Comparison of ENCODE assay signal across 8 cellular contexts in the genomic region with DNA sequence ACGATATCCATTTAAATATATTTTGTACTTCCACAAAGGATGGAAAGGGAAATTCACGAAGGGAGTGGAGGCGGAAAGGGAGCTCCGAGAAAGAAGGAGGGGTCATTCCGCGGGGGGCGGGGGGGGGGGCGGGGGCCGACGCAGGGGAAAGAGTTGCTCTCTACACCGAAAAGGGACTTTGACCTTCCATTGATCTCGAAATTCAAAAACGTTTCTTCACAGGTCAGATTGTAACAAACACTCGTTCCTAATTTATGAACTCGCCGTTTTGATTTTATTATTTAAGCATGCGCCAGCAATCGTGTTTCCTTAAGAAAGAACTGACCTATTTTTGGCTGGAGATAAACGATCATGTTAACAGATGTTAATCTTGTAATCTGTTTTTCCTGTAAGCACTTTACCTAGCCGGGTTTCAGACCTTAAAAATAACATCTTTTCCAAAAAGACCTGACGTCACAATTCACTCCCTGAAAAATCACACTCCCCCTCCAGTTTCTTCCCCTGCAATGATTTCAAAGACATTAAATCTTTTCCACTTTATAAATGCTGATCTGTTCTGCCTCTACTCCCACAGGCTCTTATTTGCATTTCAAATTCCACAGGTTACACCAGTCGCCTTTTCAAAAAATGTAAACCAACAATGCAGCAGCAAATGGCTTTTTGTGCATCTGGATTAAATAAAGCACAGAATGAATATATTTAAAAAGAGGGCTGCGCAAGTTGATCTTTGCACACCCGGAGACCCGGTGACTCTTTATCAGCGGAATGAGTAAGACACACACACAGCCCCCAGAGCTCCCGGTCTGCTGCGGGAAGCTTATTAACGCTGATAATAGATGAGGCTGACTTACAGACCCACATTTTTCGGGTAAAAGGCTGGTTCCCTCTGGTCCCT. TPM values are rescaled to one million over a fixed set of nuclear protein-coding genes. Genes with fewer than 3 reads are reported as not detected.
DNase-seq lines count a peak whose midpoint lies in the region; ATAC-seq and TF ChIP-seq lines count a peak whose summit lies in the region.

No MANE protein-coding gene starts in this region.

- peaks cover 14% of the 10 kb centered on the region for H3K4me1 ChIP-seq in foreskin keratinocyte

- peaks cover 58% of the 10 kb centered on the region for H3K27me3 Mint-ChIP-seq in activated T-cell treated with anti-CD3 and anti-CD28 coated beads, Interleukin-2, amount 50 U/mL, for 24 hours

- ATAC-seq in HG02763 (IDR thresholded peaks at IDR 0.05; ENCODE audit: unreplicated experiment) (peak; percentile 17), foreskin keratinocyte (no peak), omental fat pad (ENCODE audit: low FRiP score) (peak; percentile 25)

- H3K27me3 ChIP-seq in foreskin keratinocyte, result no peaks in the 10 kb centered on the region

- peaks cover 48% of the 10 kb centered on the region for H3K4me1 Mint-ChIP-seq in activated T-cell treated with anti-CD3 and anti-CD28 coated beads, Interleukin-2, amount 50 U/mL, for 24 hours (ENCODE audit: low read depth)

- H3K9me3 Mint-ChIP-seq in activated T-cell treated with anti-CD3 and anti-CD28 coated beads, Interleukin-2, amount 50 U/mL, for 24 hours, result no peaks in the 10 kb centered on the region

- TF ChIP-seq CTCF in foreskin keratinocyte (conservative IDR thresholded peaks at IDR 0.05), result no peak
- no peak for TF ChIP-seq CTCF in omental fat pad (IDR thresholded peaks at IDR 0.05)

- peak overlapping the region; percentile 88 for H3K4me3 Mint-ChIP-seq in activated T-cell treated with anti-CD3 and anti-CD28 coated beads, Interleukin-2, amount 50 U/mL, for 24 hours

- peak overlapping the region; percentile 90 for H3K27ac Mint-ChIP-seq in activated T-cell treated with anti-CD3 and anti-CD28 coated beads, Interleukin-2, amount 50 U/mL, for 24 hours

- peak overlapping the region; percentile 44 for H3K27ac ChIP-seq in foreskin keratinocyte

- DNase-seq in activated T-cell treated with anti-CD3 and anti-CD28 coated beads, Interleukin-2, amount 50 U/mL, for 24 hours, result no peak
- no peak for DNase-seq in activated T-cell treated with anti-CD3 and anti-CD28 coated beads for 4 hours
- peak; percentile 57 for DNase-seq in NCI-H2227 treated with DMSO at 0.1 percent for 48 hours (lab: John Stamatoyannopoulos, UW)
- peak; percentile 38 to 46 for DNase-seq in activated T-cell treated with anti-CD3 and anti-CD28 coated beads, Interleukin-2, amount 50 U/mL, for 48 hours
- peak in 1 of 2 donors; percentile 41 for DNase-seq in foreskin keratinocyte
- DNase-seq in omental fat pad (ENCODE audit: low spot score), result no peak
- no peak for DNase-seq in 8988T

- H3K36me3 Mint-ChIP-seq in activated T-cell treated with anti-CD3 and anti-CD28 coated beads, Interleukin-2, amount 50 U/mL, for 24 hours (ENCODE audit: low read depth), result peaks cover 8% of the 10 kb centered on the region

RNA-seq across cellular contexts. Expression of a gene that starts 1.6 kb away (rescaled TPM):
- total RNA-seq in foreskin keratinocyte, result 11.7 and 14.6 TPM in 2 replicates
- 5.9 and 8.2 TPM in 2 replicates for polyA plus RNA-seq in foreskin keratinocyte
- total RNA-seq in omental fat pad, result 10 to 100 TPM; 11.2 to 27.7 (median 16.6) TPM

Comparison
In these comparisons a context has a peak if more than half of its experiments do, and no peak if none do; other contexts are left out.
1. DNase-seq: peak in NCI-H2227 treated with DMSO at 0.1 percent for 48 hours (single experiment) and activated T-cell treated with anti-CD3 and anti-CD28 coated beads, Interleukin-2, amount 50 U/mL, for 48 hours (2 of 2); none in activated T-cell treated with anti-CD3 and anti-CD28 coated beads, Interleukin-2, amount 50 U/mL, for 24 hours (single experiment), activated T-cell treated with anti-CD3 and anti-CD28 coated beads for 4 hours (single experiment), omental fat pad (single experiment) and 8988T (single experiment).